ENCODE assay signal across 22 cellular contexts in genomic region chr7:78140109-78140508, GRCh38.
DNase-seq lines count a peak whose midpoint lies in the region; ATAC-seq and TF ChIP-seq lines count a peak whose summit lies in the region.
"Had no signal": no experiment of that assay in that cellular context is flagged by ENCODE, and none has a peak within 500 bp of the region (broad histone marks: within the 10 kb centered on the region; RNA-seq: fewer than 3 reads in every experiment).

No MANE protein-coding gene starts in this region.

- no peaks in the 10 kb centered on the region for H3K36me3 Mint-ChIP-seq in CD4-positive, alpha-beta T cell (ENCODE audit: low read depth)
- H3K36me3 Mint-ChIP-seq: CD14-positive monocyte had no signal

- H3K9me3 ChIP-seq in endocrine pancreas (ENCODE audit: control insufficient read depth, low read length) = no peaks in the 10 kb centered on the region
- H3K9me3 ChIP-seq in trophoblast cell (ENCODE audit: insufficient read depth, low read depth, low read length) = no peaks in the 10 kb centered on the region
- H3K9me3 ChIP-seq in right cardiac atrium (ENCODE audit: control insufficient read depth, low read length) = no peaks in the 10 kb centered on the region
- H3K9me3 ChIP-seq in CD4-positive, alpha-beta T cell (ENCODE audit: control insufficient read depth, low read length) = no peaks in the 10 kb centered on the region
- H3K9me3 ChIP-seq: A549, BE2C, HAP-1, MG63 had no signal

- DNase-seq in EH (ENCODE audit: low read depth) (peak; percentile 34), NCI-H69 (lab: John Stamatoyannopoulos, UW) (peak; percentile 43), trophoblast cell (no peak), NCI-H187 treated with DMSO at 0.1 percent for 48 hours (lab: John Stamatoyannopoulos, UW) (no peak), right cardiac atrium (no peak)
- no peak for DNase-seq in CD4-positive, alpha-beta T cell
- DNase-seq: DMS53; GOT3; KBM-7; MG63; NCI-H1694; NCI-H2081; NCI-H2171 treated with DMSO at 0.1 percent for 48 hours; NCI-H345; NCI-H524; NK-92 treated with Interleukin-12 subunit alpha and Interleukin-12 subunit beta, amount 100 ng/mL, for 24 hours; PC-3 had no signal

- no peaks in the 10 kb centered on the region for H3K4me1 Mint-ChIP-seq in CD4-positive, alpha-beta T cell (ENCODE audit: low read depth)
- H3K4me1 Mint-ChIP-seq: CD14-positive monocyte had no signal

- H4K91ac ChIP-seq in trophoblast cell (ENCODE audit: low read depth, low read length) = peak overlapping the region; percentile 7

- WGBS in trophoblast cell (ENCODE audit: extremely low coverage, insufficient coverage, insufficient read length) = no CpG with 5 or more reads among the region's 2 CpGs
- 79% methylated on average over 2 of the region's 2 CpGs for WGBS in right cardiac atrium

- H3K4ac ChIP-seq in trophoblast cell (ENCODE audit: low read depth, low read length) = no peak overlapping the region

- POLR2A ChIA-PET in CD4-positive, alpha-beta T cell (lab: Charles Lee) = no interaction called here

- no peaks in the 10 kb centered on the region for H3K36me3 ChIP-seq in endocrine pancreas (ENCODE audit: control insufficient read depth, insufficient read depth, low read length)
- no peaks in the 10 kb centered on the region for H3K36me3 ChIP-seq in trophoblast cell (ENCODE audit: control insufficient read depth in 1 of 2, insufficient read depth in 2 of 2, low read length in 2 of 2)
- H3K36me3 ChIP-seq: BE2C, HAP-1, MG63 had no signal

- no peak overlapping the region for H2BK120ac ChIP-seq in trophoblast cell (ENCODE audit: insufficient read depth, low read length, poor library complexity)

- no peaks in the 10 kb centered on the region for H3K27me3 ChIP-seq in endocrine pancreas (ENCODE audit: control insufficient read depth, insufficient read depth, low read length)
- no peaks in the 10 kb centered on the region for H3K27me3 ChIP-seq in trophoblast cell (ENCODE audit: insufficient read depth, low read length)
- H3K27me3 ChIP-seq in right cardiac atrium (ENCODE audit: control insufficient read depth, insufficient read depth) = no peaks in the 10 kb centered on the region
- peaks cover under 1% of the 10 kb centered on the region for H3K27me3 ChIP-seq in CD4-positive, alpha-beta T cell (ENCODE audit: control insufficient read depth, insufficient read depth, low read length)
- H3K27me3 ChIP-seq: BE2C, MG63 had no signal

- H3K27me3 Mint-ChIP-seq in CD4-positive, alpha-beta T cell = peaks cover 17% of the 10 kb centered on the region

- TF ChIP-seq CTCF in CD4-positive, alpha-beta T cell (IDR thresholded peaks at IDR 0.05) = no peak

- H3K23ac ChIP-seq in trophoblast cell (ENCODE audit: low read length) = no peak overlapping the region

- ATAC-seq in right cardiac atrium = no peak
- no peak for ATAC-seq in CD4-positive, alpha-beta T cell (ENCODE audit: poor library complexity)
- ATAC-seq: A549, PC-3 had no signal

- H3K27ac ChIP-seq in trophoblast cell (ENCODE audit: low read depth, low read length) = peak overlapping the region; percentile 30
- H3K27ac ChIP-seq in right cardiac atrium (ENCODE audit: low read length) = no peak overlapping the region
- no peak overlapping the region for H3K27ac ChIP-seq in CD4-positive, alpha-beta T cell (ENCODE audit: low read depth, low read length)
- H3K27ac ChIP-seq: A549 had no signal

- no peak overlapping the region for H3K4me3 Mint-ChIP-seq in CD4-positive, alpha-beta T cell
- H3K4me3 Mint-ChIP-seq: CD14-positive monocyte had no signal

- no peaks in the 10 kb centered on the region for H3K9me3 Mint-ChIP-seq in CD4-positive, alpha-beta T cell

- no peak overlapping the region for H3K27ac Mint-ChIP-seq in CD4-positive, alpha-beta T cell
- H3K27ac Mint-ChIP-seq: CD14-positive monocyte had no signal

- peaks cover 19% of the 10 kb centered on the region for H3K4me1 ChIP-seq in endocrine pancreas (ENCODE audit: control insufficient read depth, insufficient read depth, low read length)
- no peaks in the 10 kb centered on the region for H3K4me1 ChIP-seq in trophoblast cell (ENCODE audit: control insufficient read depth in 1 of 2, insufficient read depth in 2 of 2, low read length in 2 of 2)
- no peaks in the 10 kb centered on the region for H3K4me1 ChIP-seq in right cardiac atrium (ENCODE audit: control insufficient read depth, insufficient read depth, low read length)
- H3K4me1 ChIP-seq: A549, HAP-1 had no signal

- no peak overlapping the region for H2BK5ac ChIP-seq in trophoblast cell (ENCODE audit: low read depth, low read length, poor library complexity)

- no peak overlapping the region for H2AFZ ChIP-seq in trophoblast cell (ENCODE audit: insufficient read depth, low read length, poor library complexity)

- H3K79me1 ChIP-seq in trophoblast cell (ENCODE audit: low read length) = no peaks in the 10 kb centered on the region

- no peaks in the 10 kb centered on the region for H3K79me2 ChIP-seq in trophoblast cell (ENCODE audit: control insufficient read depth, insufficient read depth, low read length, poor library complexity)

- H3K4me3 ChIP-seq in endocrine pancreas (ENCODE audit: control insufficient read depth, insufficient read depth, low read length) (peak overlapping the region; percentile 8), trophoblast cell (ENCODE audit: low read depth, low read length) (no peak overlapping the region), right cardiac atrium (ENCODE audit: low read length) (no peak overlapping the region)
- H3K4me3 ChIP-seq: A549, HAP-1, MG63 had no signal

- H3K9ac ChIP-seq in endocrine pancreas (ENCODE audit: control insufficient read depth, insufficient read depth, low read length) (no peak overlapping the region), trophoblast cell (ENCODE audit: low read length) (no peak overlapping the region)

- H2BK12ac ChIP-seq in trophoblast cell (ENCODE audit: low read length) = no peak overlapping the region

- no peak overlapping the region for H3K18ac ChIP-seq in trophoblast cell (ENCODE audit: low read length)

- no peak overlapping the region for H3K14ac ChIP-seq in trophoblast cell (ENCODE audit: low read length)

- no peak overlapping the region for H4K12ac ChIP-seq in trophoblast cell (ENCODE audit: low read depth, low read length)

- intact Hi-C loops in right cardiac atrium (cut with DNase I) = no loop called here
- intact Hi-C loops in CD4-positive, alpha-beta T cell (cut with DNase I, micrococcal nuclease) = no loop called here

- CTCF ChIA-PET in CD4-positive, alpha-beta T cell (lab: Charles Lee) = no interaction called here

- no peak overlapping the region for H2AK5ac ChIP-seq in trophoblast cell (ENCODE audit: low read length)

- no peak overlapping the region for H4K8ac ChIP-seq in trophoblast cell (ENCODE audit: low read depth, low read length)

- no peak overlapping the region for H3K4me2 ChIP-seq in trophoblast cell (ENCODE audit: low read length)
- H3K4me2 ChIP-seq: A549 had no signal

Comparison
In these comparisons a context has a peak if more than half of its experiments do, and no peak if none do; other contexts are left out.
1. DNase-seq: peak in EH (single experiment) and NCI-H69 (single experiment); none in trophoblast cell (0 of 2), NCI-H187 treated with DMSO at 0.1 percent for 48 hours (single experiment), right cardiac atrium (0 of 3) and CD4-positive, alpha-beta T cell (0 of 10).